ENCODE assay signal across 9 cellular contexts in genomic region chr14:94942601-94943000, GRCh38.
"Had no signal": no experiment of that assay in that cellular context is flagged by ENCODE, and none has a peak within 500 bp of the region (broad histone marks: within the 10 kb centered on the region; RNA-seq: fewer than 3 reads in every experiment).

No MANE protein-coding gene starts in this region.

- H3K9me3 ChIP-seq: HAP-1 had no signal

- H3K4me1 ChIP-seq: HAP-1 had no signal

- H3K4me1 Mint-ChIP-seq: IgD-negative memory B cell had no signal

- H3K9ac ChIP-seq: GM23248 had no signal

- H3K27ac ChIP-seq: GM23248, HL-60 had no signal

- H3K4me3 ChIP-seq: GM23248, HAP-1 had no signal

- H2AFZ ChIP-seq: GM23248 had no signal

- H3K36me3 Mint-ChIP-seq: IgD-negative memory B cell had no signal

- H3K36me3 ChIP-seq: HAP-1 had no signal

- DNase-seq: GM23248, GOT3, H7, HFFc6 had no signal

- H3K27ac Mint-ChIP-seq: HFFc6, IgD-negative memory B cell had no signal

- H3K4me3 Mint-ChIP-seq: HFFc6, IgD-negative memory B cell had no signal

- ATAC-seq: HCT116, HepG2 had no signal
